ENCODE assay signal across 21 cellular contexts in genomic region chr2:76870581-76870980, GRCh38.
DNase-seq lines count a peak whose midpoint lies in the region; TF ChIP-seq lines count a peak whose summit lies in the region.
"Had no signal": no experiment of that assay in that cellular context is flagged by ENCODE, and none has a peak within 500 bp of the region (broad histone marks: within the 10 kb centered on the region; RNA-seq: fewer than 3 reads in every experiment).

No MANE protein-coding gene starts in this region.

- DNase-seq in HT1080 (ENCODE audit: low read depth) (peak; percentile 13), astrocyte of the spinal cord (ENCODE audit: low read depth, low spot score) (peak; percentile 46), fibroblast of lung (ENCODE audit: low read depth in 2 of 2) (peak; percentile 3 to 39), mesenchymal stem cell (peak; percentile 39), OCI-M2 (lab: John Stamatoyannopoulos, UW; ENCODE audit: unreplicated experiment) (no peak), GDM1 (lab: John Stamatoyannopoulos, UW) (no peak), HAP-1 (ENCODE audit: low spot score in 2 of 2) (no peak), adrenal gland (no peak)
- DNase-seq: Calu3; CD8-positive, alpha-beta memory T cell; DMS153; H9; KG1; NCI-H1092 treated with DMSO at 0.1 percent for 48 hours; NCI-H2029 treated with DMSO at 0.1 percent for 48 hours; NCI-H345; NCI-H774; NK-92 treated with Interleukin-12 subunit alpha and Interleukin-12 subunit beta, amount 100 ng/mL, for 24 hours had no signal

- H3K27me3 ChIP-seq in fibroblast of lung (ENCODE audit: control insufficient read depth, insufficient read depth, low read length) = no peaks in the 10 kb centered on the region
- no peaks in the 10 kb centered on the region for H3K27me3 ChIP-seq in mesenchymal stem cell (ENCODE audit: control insufficient read depth in 1 of 2, insufficient read depth in 1 of 2, low read length in 2 of 2)
- no peaks in the 10 kb centered on the region for H3K27me3 ChIP-seq in HAP-1 (ENCODE audit: low read depth)
- H3K27me3 ChIP-seq in adrenal gland = no peaks in the 10 kb centered on the region

- H3K79me2 ChIP-seq in fibroblast of lung (ENCODE audit: control insufficient read depth, insufficient read depth, low read length) = no peaks in the 10 kb centered on the region

- no peak overlapping the region for H3K9ac ChIP-seq in fibroblast of lung (ENCODE audit: insufficient read depth, low read length)
- no peak overlapping the region for H3K9ac ChIP-seq in mesenchymal stem cell (ENCODE audit: low read length)
- H3K9ac ChIP-seq: GM23248 had no signal

- H4K20me1 ChIP-seq in fibroblast of lung (ENCODE audit: control insufficient read depth, extremely low read depth, insufficient read depth, low read length) = no peaks in the 10 kb centered on the region

- TF ChIP-seq POLR2A in adrenal gland (IDR thresholded peaks at IDR 0.05) = no peak

- no CpG with 5 or more reads among the region's 1 CpG for WGBS in mesenchymal stem cell
- WGBS in adrenal gland, 4 donors = 40 to 65% (median 57%) methylated on average over 1 of the region's 1 CpG

- H2BK120ac ChIP-seq in mesenchymal stem cell (ENCODE audit: low read depth, low read length) = no peak overlapping the region

- no peaks in the 10 kb centered on the region for H3K79me1 ChIP-seq in mesenchymal stem cell (replicated peaks; ENCODE audit: low read length, poor library complexity, severe bottlenecking)

- H3K4me1 ChIP-seq in fibroblast of lung (ENCODE audit: control insufficient read depth, extremely low read depth, insufficient read depth, low read length) = no peaks in the 10 kb centered on the region
- no peaks in the 10 kb centered on the region for H3K4me1 ChIP-seq in mesenchymal stem cell (ENCODE audit: control insufficient read depth, insufficient read depth, low read depth, low read length)
- no peaks in the 10 kb centered on the region for H3K4me1 ChIP-seq in HAP-1
- no peaks in the 10 kb centered on the region for H3K4me1 ChIP-seq in adrenal gland (replicated peaks in 1 of 2)

- intact Hi-C loops in adrenal gland (cut with DNase I) = no loop called here

- no peak overlapping the region for H3K14ac ChIP-seq in mesenchymal stem cell (ENCODE audit: low read length in 2 of 2)

- in situ Hi-C loops in astrocyte of the spinal cord (cut with HindIII; ENCODE audit: low sequenced_read_pairs) (no loop called here), HAP-1 (cut with MboI; ENCODE audit: low sequenced_read_pairs) (no loop called here)

- no peaks in the 10 kb centered on the region for H3K36me3 ChIP-seq in fibroblast of lung (ENCODE audit: control insufficient read depth, insufficient read depth, low read length)
- no peaks in the 10 kb centered on the region for H3K36me3 ChIP-seq in mesenchymal stem cell (ENCODE audit: control insufficient read depth in 1 of 2, insufficient read depth in 2 of 2, low read depth in 1 of 2, low read length in 2 of 2)
- H3K36me3 ChIP-seq in HAP-1 (replicated peaks) = no peaks in the 10 kb centered on the region
- H3K36me3 ChIP-seq in adrenal gland (replicated peaks in 1 of 2) = no peaks in the 10 kb centered on the region

- no peak overlapping the region for H3K18ac ChIP-seq in mesenchymal stem cell (ENCODE audit: low read depth in 1 of 2, low read length in 2 of 2)

- H3K27ac ChIP-seq in fibroblast of lung (ENCODE audit: insufficient read depth, low read length) (no peak overlapping the region), mesenchymal stem cell (ENCODE audit: low read length, poor library complexity, severe bottlenecking) (no peak overlapping the region), adrenal gland (no peak overlapping the region)
- H3K27ac ChIP-seq: C4-2B, GM23248, HL-60 had no signal

- no peak overlapping the region for H4K91ac ChIP-seq in mesenchymal stem cell (ENCODE audit: low read length)

- H3K4me3 ChIP-seq in astrocyte of the spinal cord (ENCODE audit: low read depth, low read length) (no peak overlapping the region), fibroblast of lung (replicated peaks in 1 of 4; ENCODE audit: control extremely low read depth in 1 of 4, insufficient read depth in 1 of 4, low read depth in 3 of 4, low read length in 4 of 4) (no peak overlapping the region), mesenchymal stem cell (ENCODE audit: insufficient read depth in 1 of 2, low read depth in 1 of 2, low read length in 2 of 2) (no peak overlapping the region), HAP-1 (no peak overlapping the region), adrenal gland (no peak overlapping the region)
- H3K4me3 ChIP-seq: GM23248 had no signal

- H2BK5ac ChIP-seq in mesenchymal stem cell (ENCODE audit: low read depth, low read length, poor library complexity, severe bottlenecking) = no peak overlapping the region

- H3K4me2 ChIP-seq in fibroblast of lung (ENCODE audit: extremely low read depth, insufficient read depth, low read length) = no peak overlapping the region
- no peak overlapping the region for H3K4me2 ChIP-seq in mesenchymal stem cell (ENCODE audit: low read length, poor library complexity, severe bottlenecking)

- H2AFZ ChIP-seq in fibroblast of lung (ENCODE audit: low read length) (no peak overlapping the region), mesenchymal stem cell (ENCODE audit: low read depth, low read length) (no peak overlapping the region)
- H2AFZ ChIP-seq: GM23248 had no signal

- H3K23ac ChIP-seq in mesenchymal stem cell (ENCODE audit: low read length in 2 of 2) = no peak overlapping the region

- no peak overlapping the region for H3K4ac ChIP-seq in mesenchymal stem cell (ENCODE audit: low read depth in 1 of 2, low read length in 2 of 2)

- no peak overlapping the region for H2AK5ac ChIP-seq in mesenchymal stem cell (ENCODE audit: low read length, severe bottlenecking)

- no peak for TF ChIP-seq CTCF in astrocyte of the spinal cord (IDR thresholded peaks at IDR 0.05; ENCODE audit: low read depth, low read length)
- TF ChIP-seq CTCF in fibroblast of lung (conservative IDR thresholded peaks at IDR 0.05 in 1 of 2, IDR thresholded peaks at IDR 0.05 in 1 of 2; ENCODE audit: low read depth in 1 of 2, low read length in 2 of 2) = no peak
- TF ChIP-seq CTCF in adrenal gland (IDR thresholded peaks at IDR 0.05) = no peak

- H3K9me3 ChIP-seq in fibroblast of lung (ENCODE audit: control insufficient read depth, insufficient read depth, low read depth, low read length) (no peaks in the 10 kb centered on the region), mesenchymal stem cell (ENCODE audit: control insufficient read depth, low read length) (no peaks in the 10 kb centered on the region), HAP-1 (no peaks in the 10 kb centered on the region), adrenal gland (replicated peaks in 1 of 3) (peaks cover 0 to 2% (median 0%) of the 10 kb centered on the region in 3 donors)

- H2BK12ac ChIP-seq in mesenchymal stem cell (ENCODE audit: low read length in 2 of 2) = no peak overlapping the region

- H2BK15ac ChIP-seq in mesenchymal stem cell (ENCODE audit: low read depth, poor library complexity, severe bottlenecking) = no peak overlapping the region

- H4K8ac ChIP-seq in mesenchymal stem cell (ENCODE audit: low read length) = no peak overlapping the region

Comparison
In these comparisons a context has a peak if more than half of its experiments do, and no peak if none do; other contexts are left out.
1. DNase-seq: peak in HT1080 (single experiment), astrocyte of the spinal cord (single experiment), fibroblast of lung (2 of 2) and mesenchymal stem cell (single experiment); none in OCI-M2 (single experiment), GDM1 (single experiment), HAP-1 (0 of 2) and adrenal gland (0 of 7).